1 cellular context compared by ENCODE assay signal in the genomic region with DNA sequence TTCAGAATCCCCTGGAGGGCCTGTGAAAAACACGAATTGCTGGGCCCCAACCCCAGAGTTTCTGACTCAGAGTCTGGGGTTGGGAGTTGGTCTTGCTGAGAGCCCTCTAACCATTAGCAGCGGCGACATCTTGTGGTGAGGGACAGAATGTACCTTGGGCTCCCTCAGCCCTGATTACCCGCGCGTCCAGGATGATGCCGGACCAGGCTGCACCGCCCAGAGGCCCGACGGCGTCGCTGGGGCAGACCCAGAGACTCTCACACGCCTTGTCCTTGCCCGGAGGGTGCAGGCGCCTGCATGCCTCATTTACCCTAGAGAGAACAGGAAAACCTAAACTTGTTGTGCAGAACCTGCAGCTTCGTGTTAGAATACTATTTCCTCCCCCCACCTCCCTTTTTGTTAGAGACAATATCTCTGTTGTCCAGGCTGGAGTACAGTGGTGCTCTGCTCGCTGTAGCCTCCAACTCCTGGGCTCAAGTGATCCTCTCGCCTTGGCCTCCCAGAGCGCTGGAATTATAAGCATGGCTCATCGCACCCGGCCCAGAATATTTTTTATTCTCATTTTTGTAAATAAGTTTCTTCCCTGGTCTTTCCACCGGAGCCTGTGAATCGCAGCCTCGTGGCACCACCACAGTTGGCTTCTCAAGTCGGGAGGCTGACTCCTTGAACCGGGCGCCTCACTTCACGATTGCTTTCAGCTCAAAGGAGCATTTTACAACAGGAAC.
A peak's percentile ranks its signal among the peaks of the same experiment; 100 is the strongest.
TF ChIP-seq lines count a peak whose summit lies in the region.

No MANE protein-coding gene starts in this region.

TF ChIP-seq in HepG2, 621 proteins besides CTCF, POLR2A, EP300 and RAD21 (continued from another document and continues in another):
- TF ChIP-seq, protein P1, sequence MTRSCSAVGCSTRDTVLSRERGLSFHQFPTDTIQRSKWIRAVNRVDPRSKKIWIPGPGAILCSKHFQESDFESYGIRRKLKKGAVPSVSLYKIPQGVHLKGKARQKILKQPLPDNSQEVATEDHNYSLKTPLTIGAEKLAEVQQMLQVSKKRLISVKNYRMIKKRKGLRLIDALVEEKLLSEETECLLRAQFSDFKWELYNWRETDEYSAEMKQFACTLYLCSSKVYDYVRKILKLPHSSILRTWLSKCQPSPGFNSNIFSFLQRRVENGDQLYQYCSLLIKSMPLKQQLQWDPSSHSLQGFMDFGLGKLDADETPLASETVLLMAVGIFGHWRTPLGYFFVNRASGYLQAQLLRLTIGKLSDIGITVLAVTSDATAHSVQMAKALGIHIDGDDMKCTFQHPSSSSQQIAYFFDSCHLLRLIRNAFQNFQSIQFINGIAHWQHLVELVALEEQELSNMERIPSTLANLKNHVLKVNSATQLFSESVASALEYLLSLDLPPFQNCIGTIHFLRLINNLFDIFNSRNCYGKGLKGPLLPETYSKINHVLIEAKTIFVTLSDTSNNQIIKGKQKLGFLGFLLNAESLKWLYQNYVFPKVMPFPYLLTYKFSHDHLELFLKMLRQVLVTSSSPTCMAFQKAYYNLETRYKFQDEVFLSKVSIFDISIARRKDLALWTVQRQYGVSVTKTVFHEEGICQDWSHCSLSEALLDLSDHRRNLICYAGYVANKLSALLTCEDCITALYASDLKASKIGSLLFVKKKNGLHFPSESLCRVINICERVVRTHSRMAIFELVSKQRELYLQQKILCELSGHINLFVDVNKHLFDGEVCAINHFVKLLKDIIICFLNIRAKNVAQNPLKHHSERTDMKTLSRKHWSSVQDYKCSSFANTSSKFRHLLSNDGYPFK (CRISPR knock-in tag; IDR thresholded peaks at IDR 0.05; ENCODE audit: borderline replicate concordance): no peak
- TF ChIP-seq, protein P2, sequence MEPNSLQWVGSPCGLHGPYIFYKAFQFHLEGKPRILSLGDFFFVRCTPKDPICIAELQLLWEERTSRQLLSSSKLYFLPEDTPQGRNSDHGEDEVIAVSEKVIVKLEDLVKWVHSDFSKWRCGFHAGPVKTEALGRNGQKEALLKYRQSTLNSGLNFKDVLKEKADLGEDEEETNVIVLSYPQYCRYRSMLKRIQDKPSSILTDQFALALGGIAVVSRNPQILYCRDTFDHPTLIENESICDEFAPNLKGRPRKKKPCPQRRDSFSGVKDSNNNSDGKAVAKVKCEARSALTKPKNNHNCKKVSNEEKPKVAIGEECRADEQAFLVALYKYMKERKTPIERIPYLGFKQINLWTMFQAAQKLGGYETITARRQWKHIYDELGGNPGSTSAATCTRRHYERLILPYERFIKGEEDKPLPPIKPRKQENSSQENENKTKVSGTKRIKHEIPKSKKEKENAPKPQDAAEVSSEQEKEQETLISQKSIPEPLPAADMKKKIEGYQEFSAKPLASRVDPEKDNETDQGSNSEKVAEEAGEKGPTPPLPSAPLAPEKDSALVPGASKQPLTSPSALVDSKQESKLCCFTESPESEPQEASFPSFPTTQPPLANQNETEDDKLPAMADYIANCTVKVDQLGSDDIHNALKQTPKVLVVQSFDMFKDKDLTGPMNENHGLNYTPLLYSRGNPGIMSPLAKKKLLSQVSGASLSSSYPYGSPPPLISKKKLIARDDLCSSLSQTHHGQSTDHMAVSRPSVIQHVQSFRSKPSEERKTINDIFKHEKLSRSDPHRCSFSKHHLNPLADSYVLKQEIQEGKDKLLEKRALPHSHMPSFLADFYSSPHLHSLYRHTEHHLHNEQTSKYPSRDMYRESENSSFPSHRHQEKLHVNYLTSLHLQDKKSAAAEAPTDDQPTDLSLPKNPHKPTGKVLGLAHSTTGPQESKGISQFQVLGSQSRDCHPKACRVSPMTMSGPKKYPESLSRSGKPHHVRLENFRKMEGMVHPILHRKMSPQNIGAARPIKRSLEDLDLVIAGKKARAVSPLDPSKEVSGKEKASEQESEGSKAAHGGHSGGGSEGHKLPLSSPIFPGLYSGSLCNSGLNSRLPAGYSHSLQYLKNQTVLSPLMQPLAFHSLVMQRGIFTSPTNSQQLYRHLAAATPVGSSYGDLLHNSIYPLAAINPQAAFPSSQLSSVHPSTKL (CRISPR knock-in tag; IDR thresholded peaks at IDR 0.05): peak; percentile 30; the same call in 1 of the 2 replicates
- TF ChIP-seq, protein P3, sequence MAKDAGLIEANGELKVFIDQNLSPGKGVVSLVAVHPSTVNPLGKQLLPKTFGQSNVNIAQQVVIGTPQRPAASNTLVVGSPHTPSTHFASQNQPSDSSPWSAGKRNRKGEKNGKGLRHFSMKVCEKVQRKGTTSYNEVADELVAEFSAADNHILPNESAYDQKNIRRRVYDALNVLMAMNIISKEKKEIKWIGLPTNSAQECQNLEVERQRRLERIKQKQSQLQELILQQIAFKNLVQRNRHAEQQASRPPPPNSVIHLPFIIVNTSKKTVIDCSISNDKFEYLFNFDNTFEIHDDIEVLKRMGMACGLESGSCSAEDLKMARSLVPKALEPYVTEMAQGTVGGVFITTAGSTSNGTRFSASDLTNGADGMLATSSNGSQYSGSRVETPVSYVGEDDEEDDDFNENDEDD (CRISPR knock-in tag; IDR thresholded peaks at IDR 0.05; ENCODE audit: borderline replicate concordance): peak; percentile 47; the same call in 1 of the 2 replicates
- TF ChIP-seq KDM2A (CRISPR knock-in tag; IDR thresholded peaks at IDR 0.05; ENCODE audit: borderline replicate concordance, low read depth) (peak; percentile 48; the same call in 1 of the 2 replicates), ZNF678 (CRISPR knock-in tag; IDR thresholded peaks at IDR 0.05) (no peak), JUNB (CRISPR knock-in tag; IDR thresholded peaks at IDR 0.05; ENCODE audit: borderline replicate concordance) (no peak), FOXO1 (CRISPR knock-in tag; IDR thresholded peaks at IDR 0.05) (0 out of 2 replicates have a peak, but pooled peaks have one; percentile 15), SP140L (CRISPR knock-in tag; IDR thresholded peaks at IDR 0.05; ENCODE audit: borderline replicate concordance) (no peak), MBD4 (IDR thresholded peaks at IDR 0.05; ENCODE audit: borderline replicate concordance, low read length) (no peak), U2AF2 (IDR thresholded peaks at IDR 0.05; ENCODE audit: low read depth, low read length) (no peak), ZBTB7B (CRISPR knock-in tag; IDR thresholded peaks at IDR 0.05) (0 out of 2 replicates have a peak, but pooled peaks have one; percentile 26), STAG1 (CRISPR knock-in tag; IDR thresholded peaks at IDR 0.05) (peak; percentile 84), PHF21A (CRISPR knock-in tag; IDR thresholded peaks at IDR 0.05) (peak; percentile 31; the same call in 1 of the 2 replicates), YEATS2 (CRISPR knock-in tag; IDR thresholded peaks at IDR 0.05; ENCODE audit: borderline replicate concordance) (no peak), YY1 (IDR thresholded peaks at IDR 0.05; ENCODE audit: insufficient read depth, insufficient replicate concordance, low read depth, low read length) (peak; percentile 41), ZNF788 (CRISPR knock-in tag; IDR thresholded peaks at IDR 0.05; ENCODE audit: borderline replicate concordance) (peak; percentile 60; the same call in 1 of the 2 replicates), NFKB2 (CRISPR knock-in tag; IDR thresholded peaks at IDR 0.05; ENCODE audit: borderline replicate concordance) (no peak), HMG20A (CRISPR knock-in tag; IDR thresholded peaks at IDR 0.05; ENCODE audit: borderline replicate concordance) (no peak), ISX (CRISPR knock-in tag; conservative IDR thresholded peaks at IDR 0.05) (no peak), MYC (CRISPR knock-in tag; IDR thresholded peaks at IDR 0.05; ENCODE audit: borderline replicate concordance) (peak; percentile 27; the same call in 1 of the 2 replicates)
- TF ChIP-seq, protein P4, sequence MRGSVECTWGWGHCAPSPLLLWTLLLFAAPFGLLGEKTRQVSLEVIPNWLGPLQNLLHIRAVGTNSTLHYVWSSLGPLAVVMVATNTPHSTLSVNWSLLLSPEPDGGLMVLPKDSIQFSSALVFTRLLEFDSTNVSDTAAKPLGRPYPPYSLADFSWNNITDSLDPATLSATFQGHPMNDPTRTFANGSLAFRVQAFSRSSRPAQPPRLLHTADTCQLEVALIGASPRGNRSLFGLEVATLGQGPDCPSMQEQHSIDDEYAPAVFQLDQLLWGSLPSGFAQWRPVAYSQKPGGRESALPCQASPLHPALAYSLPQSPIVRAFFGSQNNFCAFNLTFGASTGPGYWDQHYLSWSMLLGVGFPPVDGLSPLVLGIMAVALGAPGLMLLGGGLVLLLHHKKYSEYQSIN (CRISPR knock-in tag; IDR thresholded peaks at IDR 0.05; ENCODE audit: borderline replicate concordance): no peak
- TF ChIP-seq, protein P5, sequence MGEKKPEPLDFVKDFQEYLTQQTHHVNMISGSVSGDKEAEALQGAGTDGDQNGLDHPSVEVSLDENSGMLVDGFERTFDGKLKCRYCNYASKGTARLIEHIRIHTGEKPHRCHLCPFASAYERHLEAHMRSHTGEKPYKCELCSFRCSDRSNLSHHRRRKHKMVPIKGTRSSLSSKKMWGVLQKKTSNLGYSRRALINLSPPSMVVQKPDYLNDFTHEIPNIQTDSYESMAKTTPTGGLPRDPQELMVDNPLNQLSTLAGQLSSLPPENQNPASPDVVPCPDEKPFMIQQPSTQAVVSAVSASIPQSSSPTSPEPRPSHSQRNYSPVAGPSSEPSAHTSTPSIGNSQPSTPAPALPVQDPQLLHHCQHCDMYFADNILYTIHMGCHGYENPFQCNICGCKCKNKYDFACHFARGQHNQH (CRISPR knock-in tag; IDR thresholded peaks at IDR 0.05): 0 out of 2 replicates have a peak, but pooled peaks have one; percentile 29
- TF ChIP-seq, protein P6, sequence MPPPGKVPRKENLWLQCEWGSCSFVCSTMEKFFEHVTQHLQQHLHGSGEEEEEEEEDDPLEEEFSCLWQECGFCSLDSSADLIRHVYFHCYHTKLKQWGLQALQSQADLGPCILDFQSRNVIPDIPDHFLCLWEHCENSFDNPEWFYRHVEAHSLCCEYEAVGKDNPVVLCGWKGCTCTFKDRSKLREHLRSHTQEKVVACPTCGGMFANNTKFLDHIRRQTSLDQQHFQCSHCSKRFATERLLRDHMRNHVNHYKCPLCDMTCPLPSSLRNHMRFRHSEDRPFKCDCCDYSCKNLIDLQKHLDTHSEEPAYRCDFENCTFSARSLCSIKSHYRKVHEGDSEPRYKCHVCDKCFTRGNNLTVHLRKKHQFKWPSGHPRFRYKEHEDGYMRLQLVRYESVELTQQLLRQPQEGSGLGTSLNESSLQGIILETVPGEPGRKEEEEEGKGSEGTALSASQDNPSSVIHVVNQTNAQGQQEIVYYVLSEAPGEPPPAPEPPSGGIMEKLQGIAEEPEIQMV (CRISPR knock-in tag; IDR thresholded peaks at IDR 0.05; ENCODE audit: low read depth): peak; percentile 51; the same call in 1 of the 2 replicates
- TF ChIP-seq, protein P7, sequence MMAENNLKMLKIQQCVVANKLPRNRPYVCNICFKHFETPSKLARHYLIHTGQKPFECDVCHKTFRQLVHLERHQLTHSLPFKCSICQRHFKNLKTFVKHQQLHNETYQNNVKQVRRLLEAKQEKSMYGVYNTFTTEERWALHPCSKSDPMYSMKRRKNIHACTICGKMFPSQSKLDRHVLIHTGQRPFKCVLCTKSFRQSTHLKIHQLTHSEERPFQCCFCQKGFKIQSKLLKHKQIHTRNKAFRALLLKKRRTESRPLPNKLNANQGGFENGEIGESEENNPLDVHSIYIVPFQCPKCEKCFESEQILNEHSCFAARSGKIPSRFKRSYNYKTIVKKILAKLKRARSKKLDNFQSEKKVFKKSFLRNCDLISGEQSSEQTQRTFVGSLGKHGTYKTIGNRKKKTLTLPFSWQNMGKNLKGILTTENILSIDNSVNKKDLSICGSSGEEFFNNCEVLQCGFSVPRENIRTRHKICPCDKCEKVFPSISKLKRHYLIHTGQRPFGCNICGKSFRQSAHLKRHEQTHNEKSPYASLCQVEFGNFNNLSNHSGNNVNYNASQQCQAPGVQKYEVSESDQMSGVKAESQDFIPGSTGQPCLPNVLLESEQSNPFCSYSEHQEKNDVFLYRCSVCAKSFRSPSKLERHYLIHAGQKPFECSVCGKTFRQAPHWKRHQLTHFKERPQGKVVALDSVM (CRISPR knock-in tag; IDR thresholded peaks at IDR 0.05): peak; percentile 97
- TF ChIP-seq, protein P8, sequence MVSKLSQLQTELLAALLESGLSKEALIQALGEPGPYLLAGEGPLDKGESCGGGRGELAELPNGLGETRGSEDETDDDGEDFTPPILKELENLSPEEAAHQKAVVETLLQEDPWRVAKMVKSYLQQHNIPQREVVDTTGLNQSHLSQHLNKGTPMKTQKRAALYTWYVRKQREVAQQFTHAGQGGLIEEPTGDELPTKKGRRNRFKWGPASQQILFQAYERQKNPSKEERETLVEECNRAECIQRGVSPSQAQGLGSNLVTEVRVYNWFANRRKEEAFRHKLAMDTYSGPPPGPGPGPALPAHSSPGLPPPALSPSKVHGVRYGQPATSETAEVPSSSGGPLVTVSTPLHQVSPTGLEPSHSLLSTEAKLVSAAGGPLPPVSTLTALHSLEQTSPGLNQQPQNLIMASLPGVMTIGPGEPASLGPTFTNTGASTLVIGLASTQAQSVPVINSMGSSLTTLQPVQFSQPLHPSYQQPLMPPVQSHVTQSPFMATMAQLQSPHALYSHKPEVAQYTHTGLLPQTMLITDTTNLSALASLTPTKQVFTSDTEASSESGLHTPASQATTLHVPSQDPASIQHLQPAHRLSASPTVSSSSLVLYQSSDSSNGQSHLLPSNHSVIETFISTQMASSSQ (IDR thresholded peaks at IDR 0.05; ENCODE audit: low read depth): no peak
- TF ChIP-seq, protein P8 (CRISPR knock-in tag; IDR thresholded peaks at IDR 0.05; ENCODE audit: borderline replicate concordance): peak; percentile 32; the same call in 1 of the 2 replicates
- TF ChIP-seq, protein P9, sequence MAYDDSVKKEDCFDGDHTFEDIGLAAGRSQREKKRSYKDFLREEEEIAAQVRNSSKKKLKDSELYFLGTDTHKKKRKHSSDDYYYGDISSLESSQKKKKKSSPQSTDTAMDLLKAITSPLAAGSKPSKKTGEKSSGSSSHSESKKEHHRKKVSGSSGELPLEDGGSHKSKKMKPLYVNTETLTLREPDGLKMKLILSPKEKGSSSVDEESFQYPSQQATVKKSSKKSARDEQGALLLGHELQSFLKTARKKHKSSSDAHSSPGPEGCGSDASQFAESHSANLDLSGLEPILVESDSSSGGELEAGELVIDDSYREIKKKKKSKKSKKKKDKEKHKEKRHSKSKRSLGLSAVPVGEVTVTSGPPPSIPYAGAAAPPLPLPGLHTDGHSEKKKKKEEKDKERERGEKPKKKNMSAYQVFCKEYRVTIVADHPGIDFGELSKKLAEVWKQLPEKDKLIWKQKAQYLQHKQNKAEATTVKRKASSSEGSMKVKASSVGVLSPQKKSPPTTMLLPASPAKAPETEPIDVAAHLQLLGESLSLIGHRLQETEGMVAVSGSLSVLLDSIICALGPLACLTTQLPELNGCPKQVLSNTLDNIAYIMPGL (CRISPR knock-in tag; IDR thresholded peaks at IDR 0.05; ENCODE audit: borderline replicate concordance in 1 of 2, low read depth in 1 of 2): peak in 1 of 2 experiments; percentile 53; a peak in 1 of 4 replicates
- TF ChIP-seq, protein P10, sequence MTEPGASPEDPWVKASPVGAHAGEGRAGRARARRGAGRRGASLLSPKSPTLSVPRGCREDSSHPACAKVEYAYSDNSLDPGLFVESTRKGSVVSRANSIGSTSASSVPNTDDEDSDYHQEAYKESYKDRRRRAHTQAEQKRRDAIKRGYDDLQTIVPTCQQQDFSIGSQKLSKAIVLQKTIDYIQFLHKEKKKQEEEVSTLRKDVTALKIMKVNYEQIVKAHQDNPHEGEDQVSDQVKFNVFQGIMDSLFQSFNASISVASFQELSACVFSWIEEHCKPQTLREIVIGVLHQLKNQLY (CRISPR knock-in tag; IDR thresholded peaks at IDR 0.05): no peak
